In genomic region chr22:50531546-50532352, GRCh38 we compare ENCODE assay signal across 8 cellular contexts. TPM values are rescaled to one million over a fixed set of nuclear protein-coding genes. Genes with fewer than 3 reads are reported as not detected.
A peak's percentile ranks its signal among the peaks of the same experiment; 100 is the strongest.
DNase-seq lines count a peak whose midpoint lies in the region; ATAC-seq and TF ChIP-seq lines count a peak whose summit lies in the region.

No MANE protein-coding gene starts in this region.

- TF ChIP-seq POLR2A in GM19099 (IDR thresholded peaks at IDR 0.05; ENCODE audit: extremely low read depth, insufficient read length, low read depth), result peak; percentile 69
- TF ChIP-seq POLR2A in upper lobe of left lung (IDR thresholded peaks at IDR 0.05), result peak in 3 of 4 donors; percentile 30 to 76 (median 31)

- ATAC-seq in upper lobe of left lung (ENCODE audit: low FRiP score in 2 of 2), result peak; percentile 64 to 70

- H3K27me3 Mint-ChIP-seq in neural progenitor cell (ENCODE audit: insufficient read depth, low read depth), result peaks cover 54% of the 10 kb centered on the region

- H3K27ac ChIP-seq in 22Rv1 (peak overlapping the region; percentile 99), neural progenitor cell (no peak overlapping the region), upper lobe of left lung (peak overlapping the region; percentile 97 to 100 (median 98))

- H3K4me3 ChIP-seq in fibroblast of villous mesenchyme (ENCODE audit: low read depth, low read length) (peak overlapping the region; percentile 83), neural progenitor cell (peak overlapping the region; percentile 66), upper lobe of left lung (peak overlapping the region; percentile 64 to 93 (median 77))

- no peaks in the 10 kb centered on the region for H3K36me3 ChIP-seq in neural progenitor cell
- H3K36me3 ChIP-seq in upper lobe of left lung, result no peaks in the 10 kb centered on the region

- peak; percentile 73 for DNase-seq in NOMO-1 treated with DMSO at 0.1 percent for 48 hours (lab: John Stamatoyannopoulos, UW; ENCODE audit: unreplicated experiment)
- DNase-seq in activated effector memory CD4-positive, alpha-beta T cell treated with anti-CD3 and anti-CD28 coated beads, Interleukin-2, amount 50 U/mL, for 16 hours, result peak; percentile 90
- DNase-seq in fibroblast of villous mesenchyme (ENCODE audit: low read depth), result peak; percentile 82
- peak; percentile 76 for DNase-seq in neural progenitor cell (ENCODE audit: low spot score)
- peak; percentile 82 to 97 for DNase-seq in upper lobe of left lung
- DNase-seq in 8988T, result no peak

- no peaks in the 10 kb centered on the region for H3K36me3 Mint-ChIP-seq in neural progenitor cell

- H3K27me3 ChIP-seq in neural progenitor cell (peaks cover 76% of the 10 kb centered on the region), upper lobe of left lung (no peaks in the 10 kb centered on the region)

- TF ChIP-seq CTCF in 22Rv1 (IDR thresholded peaks at IDR 0.05) (no peak), fibroblast of villous mesenchyme (IDR thresholded peaks at IDR 0.05; ENCODE audit: insufficient read depth, low read depth, low read length) (no peak), neural progenitor cell (IDR thresholded peaks at IDR 0.05) (no peak), upper lobe of left lung (IDR thresholded peaks at IDR 0.05) (peak in 2 of 6 experiments; percentile 7 to 36)

- H3K4me1 Mint-ChIP-seq in neural progenitor cell, result peaks cover 29% of the 10 kb centered on the region

- H3K9ac ChIP-seq in neural progenitor cell, result no peak overlapping the region

- peaks cover 45% of the 10 kb centered on the region for H3F3A ChIP-seq in neural progenitor cell (ENCODE audit: low read depth)

- peak in 1 of 4 donors; percentile 2 for TF ChIP-seq EP300 in upper lobe of left lung (IDR thresholded peaks at IDR 0.05)

- peak overlapping the region; percentile 73 for H2AFZ ChIP-seq in neural progenitor cell (replicated peaks)

- H3K4me3 Mint-ChIP-seq in neural progenitor cell, result peak overlapping the region; percentile 83

- peaks cover 43% of the 10 kb centered on the region for H4K20me1 ChIP-seq in neural progenitor cell (ENCODE audit: low read depth)

- peaks cover 2% of the 10 kb centered on the region for H3K9me3 Mint-ChIP-seq in neural progenitor cell

- H3K4me1 ChIP-seq in neural progenitor cell, result peaks cover 18% of the 10 kb centered on the region
- H3K4me1 ChIP-seq in upper lobe of left lung, result peaks cover 44 to 78% (median 49%) of the 10 kb centered on the region in 4 donors

- H3K4me2 ChIP-seq in neural progenitor cell, result peak overlapping the region; percentile 91

- H3K79me2 ChIP-seq in neural progenitor cell (ENCODE audit: low read depth), result no peaks in the 10 kb centered on the region

- no peaks in the 10 kb centered on the region for H3K9me3 ChIP-seq in neural progenitor cell (ENCODE audit: low read depth)
- no peaks in the 10 kb centered on the region for H3K9me3 ChIP-seq in upper lobe of left lung

- H3K27ac Mint-ChIP-seq in neural progenitor cell, result no peak overlapping the region

- 0 to 1% methylated on average over 16 to 36 of the region's 84 CpGs for WGBS in upper lobe of left lung, 2 donors

RNA-seq across cellular contexts. Expression of gene TYMP, which starts 1.9 kb away (rescaled TPM):
- total RNA-seq in fibroblast of villous mesenchyme (16.0 and 21.6 TPM in 2 replicates), neural progenitor cell (ENCODE audit: low replicate concordance) (0.81 TPM in 1 of 2 replicates, not detected in the other), upper lobe of left lung (100 to 1,000 TPM; 162 to 346 (median 248) TPM)

RNA-seq across cellular contexts. Expression of gene SCO2, which starts 6.4 kb away (rescaled TPM):
- total RNA-seq in fibroblast of villous mesenchyme (2.6 TPM in 2 replicates), neural progenitor cell (ENCODE audit: low replicate concordance) (1.1 TPM in 1 of 2 replicates, not detected in the other), upper lobe of left lung (10 to 100 TPM in 2 of 6 donors, 1 to 10 TPM in 3, not detected in 1; 1.7 to 14.0 (median 9.2) TPM)

RNA-seq across cellular contexts. Expression of gene KLHDC7B, which starts 13.9 kb away (rescaled TPM):
- total RNA-seq in fibroblast of villous mesenchyme (0.32 TPM in 1 of 2 replicates, not detected in the other), neural progenitor cell (ENCODE audit: low replicate concordance) (not detected in 2 replicates), upper lobe of left lung (1 to 10 TPM in 2 of 6 donors, under 1 TPM in 2, not detected in 2; 0.39 to 1.5 (median 0.81) TPM)

RNA-seq across cellular contexts. Expression of gene NCAPH2, which starts 23.7 kb away (rescaled TPM):
- total RNA-seq in fibroblast of villous mesenchyme, result 27.2 and 35.4 TPM in 2 replicates
- total RNA-seq in neural progenitor cell (ENCODE audit: low replicate concordance), result 41.2 and 64.4 TPM in 2 replicates
- total RNA-seq in upper lobe of left lung, result 100 to 1,000 TPM in 1 of 6 donors, 10 to 100 TPM in 5; 55.4 to 104 (median 62.2) TPM

RNA-seq across cellular contexts. Expression of gene LMF2, which starts 24.2 kb away (rescaled TPM):
- total RNA-seq in fibroblast of villous mesenchyme, result 50.1 and 52.5 TPM in 2 replicates
- total RNA-seq in neural progenitor cell (ENCODE audit: low replicate concordance), result 7.1 and 38.2 TPM in 2 replicates
- total RNA-seq in upper lobe of left lung, result 10 to 100 TPM; 36.0 to 87.4 (median 77.4) TPM
